23 cellular contexts compared by ENCODE assay signal in genomic region chr13:96573563-96573962, GRCh38.
"Had no signal": no experiment of that assay in that cellular context is flagged by ENCODE, and none has a peak within 500 bp of the region (broad histone marks: within the 10 kb centered on the region; RNA-seq: fewer than 3 reads in every experiment).

No MANE protein-coding gene starts in this region.

- H3K4me1 ChIP-seq: colonic mucosa, esophagus muscularis mucosa, foreskin keratinocyte, gastrocnemius medialis, gastroesophageal sphincter, heart left ventricle had no signal

- H3K9me3 ChIP-seq: colonic mucosa, esophagus muscularis mucosa, esophagus squamous epithelium, gastrocnemius medialis, gastroesophageal sphincter had no signal

- H3K27ac ChIP-seq: colonic mucosa, coronary artery, dorsolateral prefrontal cortex, epithelial cell of prostate, esophagus muscularis mucosa, esophagus squamous epithelium, foreskin keratinocyte, gastrocnemius medialis, gastroesophageal sphincter, heart left ventricle had no signal

- H3K27me3 ChIP-seq: colonic mucosa, dorsolateral prefrontal cortex, esophagus muscularis mucosa, esophagus squamous epithelium, foreskin keratinocyte, gastrocnemius medialis, gastroesophageal sphincter, heart left ventricle had no signal

- H3K4me3 ChIP-seq: colonic mucosa, coronary artery, dorsolateral prefrontal cortex, esophagus muscularis mucosa, esophagus squamous epithelium, gastrocnemius medialis, gastroesophageal sphincter, heart left ventricle had no signal

- H3K36me3 ChIP-seq: colonic mucosa, esophagus muscularis mucosa, esophagus squamous epithelium, gastrocnemius medialis, gastroesophageal sphincter, heart left ventricle had no signal

- DNase-seq: colonic mucosa; cortex of kidney; dermis blood vessel endothelial cell; dorsolateral prefrontal cortex; effector CD4-positive, alpha-beta T cell; effector CD8-positive, alpha-beta T cell; effector memory CD4-positive, alpha-beta T cell; effector memory CD8-positive, alpha-beta T cell; endodermal cell; erythroblast; esophagus squamous epithelium; foreskin fibroblast; foreskin keratinocyte; foreskin melanocyte; gastrocnemius medialis; glutamatergic neuron; head of caudate nucleus; heart left ventricle had no signal

- ATAC-seq: effector memory CD8-positive, alpha-beta T cell; esophagus mucosa; foreskin keratinocyte; gastrocnemius medialis; gastroesophageal sphincter; heart left ventricle had no signal
